26 cellular contexts compared by ENCODE assay signal in the genomic region with DNA sequence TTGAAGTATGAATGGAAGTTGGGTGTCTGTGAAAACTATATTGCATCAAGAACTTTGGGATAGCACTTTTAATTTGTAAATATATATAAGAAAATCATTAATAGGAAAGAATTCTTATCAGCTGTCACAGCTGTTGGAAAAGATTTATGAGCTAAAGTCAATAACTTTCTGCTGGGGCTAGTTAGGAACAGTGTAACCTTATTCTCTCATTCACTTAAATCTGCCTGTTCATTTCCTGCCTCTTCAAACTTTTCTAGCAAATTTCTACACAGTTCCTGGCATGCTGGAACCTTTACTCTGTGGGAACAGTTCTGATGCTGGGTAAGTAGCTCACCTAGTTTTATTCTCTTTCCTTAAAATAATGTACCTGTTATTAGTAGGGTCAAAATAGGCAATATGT.
DNase-seq lines count a peak whose midpoint lies in the region; ATAC-seq, FAIRE-seq and TF ChIP-seq lines count a peak whose summit lies in the region.
"Had no signal": no experiment of that assay in that cellular context is flagged by ENCODE, and none has a peak within 500 bp of the region (broad histone marks: within the 10 kb centered on the region; RNA-seq: fewer than 3 reads in every experiment).

No MANE protein-coding gene starts in this region.

- H3K9me1 ChIP-seq in endothelial cell of umbilical vein (replicated peaks; ENCODE audit: control insufficient read depth, extremely low read depth, insufficient read depth, low read length), result no peaks in the 10 kb centered on the region

- no peaks in the 10 kb centered on the region for H3K27me3 ChIP-seq in body of pancreas
- H3K27me3 ChIP-seq in endothelial cell of umbilical vein (ENCODE audit: control insufficient read depth in 2 of 2, insufficient read depth in 2 of 2, low read length in 2 of 2), result no peaks in the 10 kb centered on the region
- no peaks in the 10 kb centered on the region for H3K27me3 ChIP-seq in neutrophil
- no peaks in the 10 kb centered on the region for H3K27me3 ChIP-seq in esophagus muscularis mucosa
- H3K27me3 ChIP-seq: BLaER1 treated with 17β-estradiol and CSF1 and Interleukin-3, amounts not matched to agents 10 nM and 100 nM had no signal

- BruUV-seq in endothelial cell of umbilical vein (replicated peaks; lab: Mats Ljungman, UMichigan), result no TSS peak

- no peak for FAIRE-seq in endothelial cell of umbilical vein (lab: Jason Lieb, UNC)
- FAIRE-seq: A204.1, GM12878, GM19239 had no signal

- TF ChIP-seq CTCF in body of pancreas (IDR thresholded peaks at IDR 0.05), result no peak
- TF ChIP-seq CTCF in endothelial cell of umbilical vein (IDR thresholded peaks at IDR 0.05; ENCODE audit: extremely low read depth in 1 of 2, insufficient read depth in 1 of 2, low read depth in 1 of 2, low read length in 2 of 2), result no peak
- no peak for TF ChIP-seq CTCF in neutrophil (IDR thresholded peaks at IDR 0.05)
- no peak for TF ChIP-seq CTCF in progenitor cell of endocrine pancreas (IDR thresholded peaks at IDR 0.05; ENCODE audit: unreplicated experiment)
- no peak for TF ChIP-seq CTCF in esophagus muscularis mucosa (IDR thresholded peaks at IDR 0.05)

- CTCF ChIA-PET in endothelial cell of umbilical vein (lab: Charles Lee), result interaction anchor here (0.8 kb wide), 2 partner anchors 10 to 167 kb away, joined by 3 to 4 read pairs; no protein-coding TSS in a partner anchor

- no peaks in the 10 kb centered on the region for H3K79me2 ChIP-seq in endothelial cell of umbilical vein (ENCODE audit: control insufficient read depth, insufficient read depth, low read length)

- H3K4me3 Mint-ChIP-seq in progenitor cell of endocrine pancreas (ENCODE audit: low read depth), result no peak overlapping the region
- no peak overlapping the region for H3K4me3 Mint-ChIP-seq in stimulated activated naive CD8-positive, alpha-beta T cell treated with anti-CD3 and anti-CD28 coated beads, Interleukin-15, amount 100 ng/mL, for 72 hours
- H3K4me3 Mint-ChIP-seq: CD4-positive, alpha-beta T cell; CD8-positive, alpha-beta T cell had no signal

- TF ChIP-seq POLR2A in body of pancreas (IDR thresholded peaks at IDR 0.05), result no peak
- TF ChIP-seq POLR2A in endothelial cell of umbilical vein (IDR thresholded peaks at IDR 0.05; ENCODE audit: low read depth, low read length), result no peak
- no peak for TF ChIP-seq POLR2A in esophagus muscularis mucosa (IDR thresholded peaks at IDR 0.05; ENCODE audit: low read depth)

- no peak for TF ChIP-seq EP300 in esophagus muscularis mucosa (IDR thresholded peaks at IDR 0.05)

- peak; percentile 66 for ATAC-seq in body of pancreas
- ATAC-seq in stimulated activated naive CD8-positive, alpha-beta T cell treated with anti-CD3 and anti-CD28 coated beads, Interleukin-15, amount 100 ng/mL, for 72 hours, result no peak
- ATAC-seq: CD8-positive, alpha-beta T cell; GM12878 had no signal

- H2AFZ ChIP-seq in endothelial cell of umbilical vein (ENCODE audit: low read depth, low read length), result no peak overlapping the region

- DNase-seq in body of pancreas (peak in 1 of 4 donors; percentile 9), endothelial cell of umbilical vein (ENCODE audit: low read depth, low spot score) (peak; percentile 31), progenitor cell of endocrine pancreas (ENCODE audit: low spot score, unreplicated experiment) (no peak), esophagus muscularis mucosa (ENCODE audit: extremely low spot score) (no peak), GOT3 (lab: John Stamatoyannopoulos, UW) (no peak)
- no peak for DNase-seq in stimulated activated naive CD8-positive, alpha-beta T cell treated with anti-CD3 and anti-CD28 coated beads, Interleukin-15, amount 100 ng/mL, for 72 hours
- no peak for DNase-seq in activated CD4-positive, CD25-positive, alpha-beta regulatory T cell treated with anti-CD3 and anti-CD28 coated beads, Interleukin-2, amount 50 U/mL, for 72 hours
- DNase-seq: 8988T; ACHN; Caco-2; Calu3; CD4-positive, alpha-beta T cell; CD8-positive, alpha-beta T cell; DMS 273 treated with DMSO at 0.1 percent for 48 hours; DMS153; DMS53; DMS79; DND-41; EL; GDM1 had no signal

- H3K27ac ChIP-seq in body of pancreas (peak overlapping the region in 3 of 4 donors; percentile 54 to 56 (median 54)), endothelial cell of umbilical vein (ENCODE audit: insufficient read depth, low read depth, low read length) (no peak overlapping the region), neutrophil (peak overlapping the region; percentile 2), esophagus muscularis mucosa (replicated peaks in 1 of 4) (no peak overlapping the region)
- H3K27ac ChIP-seq: BLaER1 treated with 17β-estradiol and CSF1 and Interleukin-3, amounts not matched to agents 10 nM and 100 nM; C4-2B had no signal

- no peaks in the 10 kb centered on the region for H3K9me3 Mint-ChIP-seq in progenitor cell of endocrine pancreas (ENCODE audit: low read depth)
- H3K9me3 Mint-ChIP-seq in stimulated activated naive CD8-positive, alpha-beta T cell treated with anti-CD3 and anti-CD28 coated beads, Interleukin-15, amount 100 ng/mL, for 72 hours, result no peaks in the 10 kb centered on the region
- H3K9me3 Mint-ChIP-seq: CD4-positive, alpha-beta T cell; CD8-positive, alpha-beta T cell had no signal

- H4K20me1 ChIP-seq in endothelial cell of umbilical vein (replicated peaks; ENCODE audit: control insufficient read depth, extremely low read depth, insufficient read depth, low read length), result no peaks in the 10 kb centered on the region
- H4K20me1 ChIP-seq: BLaER1 treated with 17β-estradiol and CSF1 and Interleukin-3, amounts not matched to agents 10 nM and 100 nM had no signal

- H3K4me1 Mint-ChIP-seq in progenitor cell of endocrine pancreas (ENCODE audit: low read depth), result peaks cover 6% of the 10 kb centered on the region
- H3K4me1 Mint-ChIP-seq in stimulated activated naive CD8-positive, alpha-beta T cell treated with anti-CD3 and anti-CD28 coated beads, Interleukin-15, amount 100 ng/mL, for 72 hours, result no peaks in the 10 kb centered on the region

- H3K27me3 Mint-ChIP-seq in progenitor cell of endocrine pancreas, result no peaks in the 10 kb centered on the region
- no peaks in the 10 kb centered on the region for H3K27me3 Mint-ChIP-seq in stimulated activated naive CD8-positive, alpha-beta T cell treated with anti-CD3 and anti-CD28 coated beads, Interleukin-15, amount 100 ng/mL, for 72 hours

- peaks cover 27% of the 10 kb centered on the region for H3K4me1 ChIP-seq in body of pancreas
- H3K4me1 ChIP-seq in endothelial cell of umbilical vein (ENCODE audit: control insufficient read depth, extremely low read depth, insufficient read depth, low read length), result peaks cover 11% of the 10 kb centered on the region
- H3K4me1 ChIP-seq in neutrophil (ENCODE audit: control insufficient read depth in 1 of 2, insufficient read depth in 1 of 2, low read depth in 1 of 2, low read length in 1 of 2), result peaks cover 41 to 52% of the 10 kb centered on the region in 2 experiments
- H3K4me1 ChIP-seq in esophagus muscularis mucosa, result no peaks in the 10 kb centered on the region

- H3K4me3 ChIP-seq in body of pancreas (no peak overlapping the region), endothelial cell of umbilical vein (replicated peaks in 1 of 3; ENCODE audit: insufficient read depth in 1 of 3, low read depth in 1 of 3, low read length in 3 of 3) (no peak overlapping the region), neutrophil (ENCODE audit: low read depth in 1 of 2, low read length in 1 of 2) (no peak overlapping the region), esophagus muscularis mucosa (no peak overlapping the region)
- H3K4me3 ChIP-seq: BLaER1 treated with 17β-estradiol and CSF1 and Interleukin-3, amounts not matched to agents 10 nM and 100 nM; GM12878 had no signal

- no peak overlapping the region for H3K4me2 ChIP-seq in endothelial cell of umbilical vein (ENCODE audit: insufficient read depth, low read length)

- dilution Hi-C loops in endothelial cell of umbilical vein (cut with MboI; ENCODE audit: extremely low pct_ligation_motif_present, low sequenced_read_pairs), result no loop called here

- POLR2A ChIA-PET in endothelial cell of umbilical vein (lab: Charles Lee), result no interaction called here

- peak overlapping the region; percentile 53 for H3K27ac Mint-ChIP-seq in progenitor cell of endocrine pancreas
- H3K27ac Mint-ChIP-seq in stimulated activated naive CD8-positive, alpha-beta T cell treated with anti-CD3 and anti-CD28 coated beads, Interleukin-15, amount 100 ng/mL, for 72 hours, result no peak overlapping the region
- H3K27ac Mint-ChIP-seq: CD4-positive, alpha-beta T cell; CD8-positive, alpha-beta T cell had no signal

- H3K9ac ChIP-seq in endothelial cell of umbilical vein (replicated peaks; ENCODE audit: extremely low read depth, insufficient read depth, low read length), result no peak overlapping the region
- H3K9ac ChIP-seq: BLaER1 treated with 17β-estradiol and CSF1 and Interleukin-3, amounts not matched to agents 10 nM and 100 nM had no signal

- no peaks in the 10 kb centered on the region for H3K36me3 ChIP-seq in body of pancreas (replicated peaks in 1 of 2; ENCODE audit: insufficient read depth in 1 of 2, low read depth in 2 of 2)
- peaks cover 8 to 11% of the 10 kb centered on the region in 2 experiments for H3K36me3 ChIP-seq in endothelial cell of umbilical vein (ENCODE audit: control insufficient read depth in 2 of 2, extremely low read depth in 1 of 2, insufficient read depth in 2 of 2, low read length in 2 of 2)
- no peaks in the 10 kb centered on the region for H3K36me3 ChIP-seq in neutrophil
- no peaks in the 10 kb centered on the region for H3K36me3 ChIP-seq in esophagus muscularis mucosa
- H3K36me3 ChIP-seq: BLaER1 treated with 17β-estradiol and CSF1 and Interleukin-3, amounts not matched to agents 10 nM and 100 nM had no signal

- H3K36me3 Mint-ChIP-seq in progenitor cell of endocrine pancreas (ENCODE audit: insufficient read depth), result no peaks in the 10 kb centered on the region
- H3K36me3 Mint-ChIP-seq: CD8-positive, alpha-beta T cell had no signal

- no peaks in the 10 kb centered on the region for H3K9me3 ChIP-seq in body of pancreas
- H3K9me3 ChIP-seq in endothelial cell of umbilical vein (replicated peaks; ENCODE audit: control insufficient read depth, insufficient read depth, low read length), result no peaks in the 10 kb centered on the region
- H3K9me3 ChIP-seq in neutrophil, result no peaks in the 10 kb centered on the region
- no peaks in the 10 kb centered on the region for H3K9me3 ChIP-seq in esophagus muscularis mucosa
- H3K9me3 ChIP-seq: BLaER1 treated with 17β-estradiol and CSF1 and Interleukin-3, amounts not matched to agents 10 nM and 100 nM; Caco-2 had no signal

- intact Hi-C loops in body of pancreas (cut with DNase I) (no loop called here), endothelial cell of umbilical vein (cut with micrococcal nuclease) (no loop called here), esophagus muscularis mucosa (cut with DNase I) (no loop called here)

TF ChIP-seq in endothelial cell of umbilical vein, 7 proteins besides CTCF, POLR2A, EP300 and RAD21 (continues in another document):
- no peak for TF ChIP-seq FOS (IDR thresholded peaks at IDR 0.05; ENCODE audit: borderline replicate concordance, insufficient read depth, low read length)
- TF ChIP-seq EZH2 (IDR thresholded peaks at IDR 0.05; ENCODE audit: borderline replicate concordance, low read depth, low read length, severe bottlenecking), result no peak
- TF ChIP-seq, protein P1, sequence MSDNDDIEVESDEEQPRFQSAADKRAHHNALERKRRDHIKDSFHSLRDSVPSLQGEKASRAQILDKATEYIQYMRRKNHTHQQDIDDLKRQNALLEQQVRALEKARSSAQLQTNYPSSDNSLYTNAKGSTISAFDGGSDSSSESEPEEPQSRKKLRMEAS (IDR thresholded peaks at IDR 0.05; ENCODE audit: insufficient read depth, insufficient read length), result no peak

Comparison
In these comparisons a context has a peak if more than half of its experiments do, and no peak if none do; other contexts are left out.
1. H3K27ac ChIP-seq: peak in body of pancreas (3 of 4) and neutrophil (single experiment); none in endothelial cell of umbilical vein (single experiment) and esophagus muscularis mucosa (0 of 4).